8 cellular contexts compared by ENCODE assay signal in genomic region chr12:101935769-101936741, GRCh38. TPM values are rescaled to one million over a fixed set of nuclear protein-coding genes. Genes with fewer than 3 reads are reported as not detected.
DNase-seq lines count a peak whose midpoint lies in the region; ATAC-seq, FAIRE-seq and TF ChIP-seq lines count a peak whose summit lies in the region.

No MANE protein-coding gene starts in this region.

- H3K27ac Mint-ChIP-seq in activated CD8-positive, alpha-beta memory T cell treated with anti-CD3 and anti-CD28 coated beads, Interleukin-2, amount 10 ng/mL, durations not matched to agents 7 days and 5 days: peak overlapping the region; percentile 54

- no peak for FAIRE-seq in HepG2 (lab: Jason Lieb, UNC)

- peaks cover 2% of the 10 kb centered on the region for H3K27me3 Mint-ChIP-seq in activated CD8-positive, alpha-beta memory T cell treated with anti-CD3 and anti-CD28 coated beads, Interleukin-2, amount 10 ng/mL, durations not matched to agents 7 days and 5 days

- H3K9me3 ChIP-seq in PC-9 (ENCODE audit: insufficient read depth, low read depth) (no peaks in the 10 kb centered on the region), smooth muscle cell (replicated peaks; ENCODE audit: low read depth) (no peaks in the 10 kb centered on the region), HepG2 (ENCODE audit: low read length) (no peaks in the 10 kb centered on the region)

- 2% methylated on average over 9 of the region's 9 CpGs for WGBS in smooth muscle cell (ENCODE audit: low lambda C conversion rate)
- WGBS in HepG2 (ENCODE audit: low lambda C conversion rate): 19% methylated on average over 9 of the region's 9 CpGs

- H3K36me3 Mint-ChIP-seq in activated CD8-positive, alpha-beta memory T cell treated with anti-CD3 and anti-CD28 coated beads, Interleukin-2, amount 10 ng/mL, durations not matched to agents 7 days and 5 days: no peaks in the 10 kb centered on the region

- peaks cover 36% of the 10 kb centered on the region for H3K4me1 Mint-ChIP-seq in activated CD8-positive, alpha-beta memory T cell treated with anti-CD3 and anti-CD28 coated beads, Interleukin-2, amount 10 ng/mL, durations not matched to agents 7 days and 5 days

- H3K27ac ChIP-seq in PC-9: no peak overlapping the region
- H3K27ac ChIP-seq in smooth muscle cell (ENCODE audit: low read depth): peak overlapping the region; percentile 95
- H3K27ac ChIP-seq in HepG2 (ENCODE audit: extremely low read length, insufficient read depth, low read length): no peak overlapping the region

- H3K27me3 ChIP-seq in PC-9 (ENCODE audit: insufficient read depth, low read depth) (no peaks in the 10 kb centered on the region), smooth muscle cell (ENCODE audit: low read depth) (no peaks in the 10 kb centered on the region), HepG2 (ENCODE audit: control insufficient read depth in 1 of 2, insufficient read depth in 2 of 2, low read length in 2 of 2) (no peaks in the 10 kb centered on the region; a peak in 2 of 5 replicates)

- no peak overlapping the region for H3K4me2 ChIP-seq in PC-9
- peak overlapping the region; percentile 67 for H3K4me2 ChIP-seq in smooth muscle cell
- H3K4me2 ChIP-seq in HepG2 (ENCODE audit: low read depth, low read length): no peak overlapping the region

- H2AFZ ChIP-seq in PC-9: peak overlapping the region; percentile 53; the same call in 1 of the 2 replicates
- no peak overlapping the region for H2AFZ ChIP-seq in smooth muscle cell (ENCODE audit: low read depth)
- H2AFZ ChIP-seq in HepG2 (ENCODE audit: low read length): no peak overlapping the region

- no peak for TF ChIP-seq RAD21 in HepG2 (CRISPR knock-in tag; IDR thresholded peaks at IDR 0.05)

- peak overlapping the region; percentile 81 for H3K9ac ChIP-seq in smooth muscle cell (ENCODE audit: low read depth)
- H3K9ac ChIP-seq in HepG2 (ENCODE audit: insufficient read depth, low read depth, low read length): no peak overlapping the region

- DNase-seq in activated CD8-positive, alpha-beta memory T cell treated with anti-CD3 and anti-CD28 coated beads, Interleukin-2, amount 10 ng/mL, durations not matched to agents 7 days and 5 days: peak; percentile 57
- no peak for DNase-seq in activated CD8-positive, alpha-beta memory T cell treated with anti-CD3 and anti-CD28 coated beads for 24 hours
- peak in 1 of 2 experiments; percentile 10 for DNase-seq in PC-9
- peak; percentile 99 for DNase-seq in fibroblast of the aortic adventitia (ENCODE audit: low read depth)
- DNase-seq in smooth muscle cell (lab: John Stamatoyannopoulos, UW; ENCODE audit: unreplicated experiment): no peak
- no peak for DNase-seq in inferior parietal cortex (ENCODE audit: extremely low spot score)
- no peak for DNase-seq in HepG2 (ENCODE audit: low spot score)

- H3K4me1 ChIP-seq in PC-9 (replicated peaks; ENCODE audit: insufficient read depth) (no peaks in the 10 kb centered on the region), smooth muscle cell (ENCODE audit: low read depth) (peaks cover 20% of the 10 kb centered on the region), HepG2 (ENCODE audit: insufficient read depth, low read length) (peaks cover 13% of the 10 kb centered on the region; the same call in 1 of the 2 replicates)

- no peaks in the 10 kb centered on the region for H3K9me2 ChIP-seq in PC-9 (ENCODE audit: insufficient read depth)

- no peak for TF ChIP-seq POLR2A in HepG2 (IDR thresholded peaks at IDR 0.05; ENCODE audit: insufficient read depth in 1 of 2, low read depth in 2 of 2, low read length in 2 of 2)

- no peaks in the 10 kb centered on the region for H3K9me3 Mint-ChIP-seq in activated CD8-positive, alpha-beta memory T cell treated with anti-CD3 and anti-CD28 coated beads, Interleukin-2, amount 10 ng/mL, durations not matched to agents 7 days and 5 days (ENCODE audit: low read depth)

- CTCF ChIA-PET in activated CD8-positive, alpha-beta memory T cell treated with anti-CD3 and anti-CD28 coated beads, Interleukin-2, amount 10 ng/mL, durations not matched to agents 7 days and 5 days (lab: Charles Lee): interaction anchor here (0.9 to 1.4 kb wide), 3 partner anchors 15 to 608 kb away, joined by 3 to 4 read pairs (median 3); no protein-coding TSS in a partner anchor
- CTCF ChIA-PET in PC-9 (lab: Charles Lee) (interaction anchor here (0.9 kb wide), 1 partner anchor 41 kb away, joined by 7 read pairs; no protein-coding TSS in a partner anchor), HepG2 (lab: Yijun Ruan, JAX; ENCODE audit: low intra/inter-chr PET ratio, low total read pairs) (no interaction called here)

- POLR2A ChIA-PET in PC-9 (lab: Charles Lee; ENCODE audit: unreplicated experiment): interaction anchor here (0.5 kb wide), 1 partner anchor 42 kb away, joined by 8 read pairs; no protein-coding TSS in a partner anchor
- POLR2A ChIA-PET in HepG2 (lab: Yijun Ruan, JAX): no interaction called here

- peak; percentile 89 for ATAC-seq in activated CD8-positive, alpha-beta memory T cell treated with anti-CD3 and anti-CD28 coated beads, Interleukin-2, amount 10 ng/mL, durations not matched to agents 7 days and 5 days
- ATAC-seq in HG02798 (IDR thresholded peaks at IDR 0.05; ENCODE audit: poor library complexity, unreplicated experiment): peak; percentile 78
- ATAC-seq in HepG2: no peak

- no peak overlapping the region for H3K4me3 Mint-ChIP-seq in activated CD8-positive, alpha-beta memory T cell treated with anti-CD3 and anti-CD28 coated beads, Interleukin-2, amount 10 ng/mL, durations not matched to agents 7 days and 5 days

- H3K36me3 ChIP-seq in PC-9 (ENCODE audit: low read depth) (no peaks in the 10 kb centered on the region), smooth muscle cell (ENCODE audit: low read depth) (no peaks in the 10 kb centered on the region), HepG2 (replicated peaks in 1 of 2; ENCODE audit: control insufficient read depth in 1 of 2, insufficient read depth in 2 of 2, low read length in 2 of 2) (no peaks in the 10 kb centered on the region)

- H3K79me2 ChIP-seq in PC-9 (ENCODE audit: low read depth) (no peaks in the 10 kb centered on the region), smooth muscle cell (ENCODE audit: low read depth) (no peaks in the 10 kb centered on the region), HepG2 (ENCODE audit: insufficient read depth, low read length) (no peaks in the 10 kb centered on the region)

- H3F3A ChIP-seq in PC-9 (ENCODE audit: insufficient read depth, low read depth) (no peaks in the 10 kb centered on the region), smooth muscle cell (ENCODE audit: low read depth) (peaks cover 23% of the 10 kb centered on the region)

- TF ChIP-seq CTCF in PC-9 (conservative IDR thresholded peaks at IDR 0.05): no peak
- peak; percentile 14 for TF ChIP-seq CTCF in fibroblast of the aortic adventitia (IDR thresholded peaks at IDR 0.05; ENCODE audit: insufficient read depth, low read length)
- TF ChIP-seq CTCF in smooth muscle cell (IDR thresholded peaks at IDR 0.05; ENCODE audit: borderline replicate concordance, insufficient read depth, poor library complexity, severe bottlenecking): no peak
- no peak for TF ChIP-seq CTCF in HepG2 (CRISPR knock-in tag; IDR thresholded peaks at IDR 0.05)

- H3K4me3 ChIP-seq in PC-9 (no peak overlapping the region), fibroblast of the aortic adventitia (ENCODE audit: low read depth, low read length) (no peak overlapping the region), smooth muscle cell (no peak overlapping the region), HepG2 (replicated peaks in 1 of 3; ENCODE audit: insufficient read depth in 1 of 3, low read depth in 2 of 3, low read length in 3 of 3) (no peak overlapping the region)

- BruUV-seq in PC-9 (replicated peaks; lab: Mats Ljungman, UMichigan) (no TSS peak), HepG2 (replicated peaks; lab: Mats Ljungman, UMichigan) (no TSS peak)

- intact Hi-C loops in PC-9 (cut with micrococcal nuclease; ENCODE audit: unreplicated experiment): loop anchor here (5.0 to 10.0 kb wide), 4 partner anchors 59 to 549 kb away; partner anchors contain the start of genes ARL1, DRAM1 and IGF1
- intact Hi-C loops in HepG2 (cut with micrococcal nuclease; ENCODE audit: unreplicated experiment): no loop called here

- in situ Hi-C loops in HepG2 (cut with HindIII; ENCODE audit: extremely low pct_ligation_motif_present, low pct_unique_long_range_greater_than_20kb): loop anchor here (25.0 kb wide), 1 partner anchor 776 kb away; no protein-coding TSS in a partner anchor

- TF ChIP-seq EP300 in HepG2 (IDR thresholded peaks at IDR 0.05; ENCODE audit: low read depth in 2 of 2, low read length in 2 of 2) (no peak), HepG2 (CRISPR knock-in tag; IDR thresholded peaks at IDR 0.05; ENCODE audit: borderline replicate concordance) (no peak)

- H4K20me1 ChIP-seq in PC-9 (ENCODE audit: insufficient read depth) (no peaks in the 10 kb centered on the region), smooth muscle cell (ENCODE audit: low read depth) (no peaks in the 10 kb centered on the region), HepG2 (ENCODE audit: insufficient read depth, low read length) (no peaks in the 10 kb centered on the region)

RNA-seq across cellular contexts. Expression of gene DRAM1, which starts 58.7 kb away (rescaled TPM):
- total RNA-seq in activated CD8-positive, alpha-beta memory T cell treated with anti-CD3 and anti-CD28 coated beads, Interleukin-2, amount 10 ng/mL, durations not matched to agents 7 days and 5 days: 1 to 10 TPM; 5.4 to 7.3 TPM
- total RNA-seq in PC-9 (2021) (6.0 and 6.2 TPM in 2 replicates), fibroblast of the aortic adventitia (ENCODE audit: low replicate concordance) (18.1 and 41.5 TPM in 2 replicates), smooth muscle cell (22.7 and 29.3 TPM in 2 replicates), HepG2 (2016; rRNA removed; fragmentation: Illumina TruSeq; extraction: Trizol) (18.1 and 20.9 TPM in 2 replicates)
- polyA plus RNA-seq in smooth muscle cell (29.5 and 31.2 TPM in 2 replicates), HepG2 (2011; rRNA removed) (31.2 and 32.6 TPM in 2 replicates)
- 11.5 and 14.6 TPM in 2 replicates for total RNA-seq in HepG2 (2016; cell fraction: cytosol; rRNA removed; fragmentation: Illumina TruSeq; extraction: Trizol; ENCODE audit: low read depth)
- 15.8 and 19.6 TPM in 2 replicates for total RNA-seq in HepG2 (2016; cell fraction: insoluble cytoplasmic fraction; rRNA removed; fragmentation: Illumina TruSeq; extraction: Trizol)
- total RNA-seq in HepG2 (2016; cell fraction: membrane; rRNA removed; fragmentation: Illumina TruSeq; extraction: Trizol): 26.0 and 26.2 TPM in 2 replicates
- 20.6 and 21.4 TPM in 2 replicates for total RNA-seq in HepG2 (2016; cell fraction: nucleus; rRNA removed; fragmentation: Illumina TruSeq; extraction: Trizol)
- 23.6 and 32.3 TPM in 2 replicates for polyA plus RNA-seq in HepG2 (2011; cell fraction: cytosol; rRNA removed)
- polyA plus RNA-seq in HepG2 (2011; cell fraction: nucleus; rRNA removed): 11.3 and 11.9 TPM in 2 replicates
- 20.1 and 41.9 TPM in 2 replicates for polyA plus RNA-seq in HepG2 (2012)
- 18.7 and 22.4 TPM in 2 replicates for polyA plus RNA-seq in HepG2 (2016; cell fraction: cytosol; fragmentation: Illumina TruSeq; extraction: Trizol; ENCODE audit: low read depth)
- 19.3 and 21.9 TPM in 2 replicates for polyA plus RNA-seq in HepG2 (2016; cell fraction: insoluble cytoplasmic fraction; fragmentation: Illumina TruSeq; extraction: Trizol; ENCODE audit: low read depth)
- polyA plus RNA-seq in HepG2 (2016; cell fraction: membrane; fragmentation: Illumina TruSeq; extraction: Trizol; ENCODE audit: low read depth): 22.0 and 22.8 TPM in 2 replicates
- 32.2 and 34.3 TPM in 2 replicates for polyA plus RNA-seq in HepG2 (2016; cell fraction: nucleus; fragmentation: Illumina TruSeq; extraction: Trizol; ENCODE audit: insufficient read depth, low read depth)
- polyA minus RNA-seq in HepG2 (2011; rRNA and poly(A)+ RNA removed; ENCODE audit: low replicate concordance): 30.9 and 36.6 TPM in 2 replicates
- polyA minus RNA-seq in HepG2 (2011; cell fraction: cytosol; rRNA and poly(A)+ RNA removed): 22.9 and 27.9 TPM in 2 replicates
- 34.3 and 35.8 TPM in 2 replicates for polyA minus RNA-seq in HepG2 (2011; cell fraction: nucleus; rRNA and poly(A)+ RNA removed)

Comparison
In these comparisons a context has a peak if more than half of its experiments do, and no peak if none do; other contexts are left out.
1. DNase-seq: peak in activated CD8-positive, alpha-beta memory T cell treated with anti-CD3 and anti-CD28 coated beads, Interleukin-2, amount 10 ng/mL, durations not matched to agents 7 days and 5 days (single experiment) and fibroblast of the aortic adventitia (single experiment); none in activated CD8-positive, alpha-beta memory T cell treated with anti-CD3 and anti-CD28 coated beads for 24 hours (single experiment), smooth muscle cell (single experiment), inferior parietal cortex (single experiment) and HepG2 (single experiment).